ENCODE assay signal across 17 cellular contexts in the genomic region with DNA sequence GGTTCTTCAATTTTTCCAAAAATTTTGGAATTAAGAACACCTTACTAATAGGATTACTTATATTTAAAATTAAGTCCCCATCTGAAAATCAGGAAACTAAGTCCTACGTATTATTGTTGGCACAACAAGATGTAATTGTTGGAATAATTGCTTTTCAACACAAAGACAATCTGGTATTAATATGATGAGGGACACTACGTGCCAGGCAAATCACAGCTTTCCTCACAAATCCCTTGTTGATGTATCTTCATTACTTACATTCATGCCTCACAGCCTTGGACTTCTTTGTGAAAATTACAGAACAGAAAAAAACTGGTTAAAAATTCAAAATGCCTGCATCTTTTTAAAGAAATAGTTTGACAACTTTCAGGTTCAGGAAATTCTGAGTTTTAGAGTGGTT. TPM values are rescaled to one million over a fixed set of nuclear protein-coding genes. Genes with fewer than 3 reads are reported as not detected.
DNase-seq lines count a peak whose midpoint lies in the region; ATAC-seq, FAIRE-seq and TF ChIP-seq lines count a peak whose summit lies in the region.
"Had no signal": no experiment of that assay in that cellular context is flagged by ENCODE, and none has a peak within 500 bp of the region (broad histone marks: within the 10 kb centered on the region; RNA-seq: fewer than 3 reads in every experiment).

No MANE protein-coding gene starts in this region.

- no peaks in the 10 kb centered on the region for H4K20me1 ChIP-seq in HepG2 (ENCODE audit: insufficient read depth, low read length)

- H3K4me3 ChIP-seq in A549 (no peak overlapping the region), HUES48 (ENCODE audit: low read depth, low read length) (no peak overlapping the region), HepG2 (replicated peaks in 1 of 3; ENCODE audit: insufficient read depth in 1 of 3, low read depth in 2 of 3, low read length in 3 of 3) (no peak overlapping the region)
- H3K4me3 ChIP-seq: K562 had no signal

- POLR2A ChIA-PET in A549 (lab: Yijun Ruan, JAX): no interaction called here
- POLR2A ChIA-PET in HepG2 (lab: Yijun Ruan, JAX): interaction anchor here (1.0 kb wide), 1 partner anchor 10 kb away, joined by 4 read pairs; no protein-coding TSS in a partner anchor

- peak overlapping the region; percentile 94 for H3K27ac Mint-ChIP-seq in nephron progenitor cell
- H3K27ac Mint-ChIP-seq: CD4-positive, CD25-positive, alpha-beta regulatory T cell had no signal

- peaks cover 49% of the 10 kb centered on the region for H3K4me1 Mint-ChIP-seq in nephron progenitor cell

- no peaks in the 10 kb centered on the region for H3K27me3 Mint-ChIP-seq in nephron progenitor cell (ENCODE audit: low read depth, poor library complexity)
- H3K27me3 Mint-ChIP-seq: CD4-positive, CD25-positive, alpha-beta regulatory T cell had no signal

- H3K4me3 Mint-ChIP-seq in nephron progenitor cell: no peak overlapping the region
- H3K4me3 Mint-ChIP-seq: CD4-positive, CD25-positive, alpha-beta regulatory T cell had no signal

- no peaks in the 10 kb centered on the region for H3K9me3 ChIP-seq in A549
- no peaks in the 10 kb centered on the region for H3K9me3 ChIP-seq in HUES48 (ENCODE audit: control insufficient read depth, insufficient read depth, low read length)
- no peaks in the 10 kb centered on the region for H3K9me3 ChIP-seq in HepG2 (ENCODE audit: low read length)

- peaks cover 69% of the 10 kb centered on the region for H3K36me3 ChIP-seq in HUES48 (ENCODE audit: control insufficient read depth, insufficient read depth, low read length)
- peaks cover 10 to 62% of the 10 kb centered on the region in 2 experiments for H3K36me3 ChIP-seq in HepG2 (replicated peaks in 1 of 2; ENCODE audit: control insufficient read depth in 1 of 2, insufficient read depth in 2 of 2, low read length in 2 of 2)

- H3K9me3 Mint-ChIP-seq in nephron progenitor cell: no peaks in the 10 kb centered on the region
- H3K9me3 Mint-ChIP-seq: CD4-positive, CD25-positive, alpha-beta regulatory T cell had no signal

- H3K27ac ChIP-seq in A549: peak overlapping the region; percentile 49 to 53; a peak in 4 of 6 replicates
- H3K27ac ChIP-seq in HUES48 (ENCODE audit: low read depth, low read length): peak overlapping the region; percentile 7
- H3K27ac ChIP-seq in HepG2 (ENCODE audit: extremely low read length, insufficient read depth, low read length): no peak overlapping the region

- TF ChIP-seq RAD21 in A549 (conservative IDR thresholded peaks at IDR 0.05 in 1 of 2, IDR thresholded peaks at IDR 0.05 in 1 of 2) (no peak), HepG2 (CRISPR knock-in tag; IDR thresholded peaks at IDR 0.05) (no peak)

- no peaks in the 10 kb centered on the region for H3K27me3 ChIP-seq in HUES48 (ENCODE audit: control insufficient read depth, insufficient read depth, low read length)
- no peaks in the 10 kb centered on the region for H3K27me3 ChIP-seq in HepG2 (ENCODE audit: control insufficient read depth in 1 of 2, insufficient read depth in 2 of 2, low read length in 2 of 2)

- DNase-seq in A549 (ENCODE audit: low read depth in 1 of 2, low spot score in 1 of 2) (no peak), dermis blood vessel endothelial cell (peak; percentile 43), nephron progenitor cell (no peak), NCI-H1048 (lab: John Stamatoyannopoulos, UW) (no peak), HepG2 (ENCODE audit: low spot score) (no peak), MV-4-11 (lab: John Stamatoyannopoulos, UW) (no peak)
- DNase-seq in NK-92 treated with Interleukin-12 subunit alpha and Interleukin-12 subunit beta, amount 100 ng/mL, for 24 hours (lab: John Stamatoyannopoulos, UW): no peak
- DNase-seq: AML-193; CD4-positive, CD25-positive, alpha-beta regulatory T cell; DMS53; NCI-H1092; NCI-H187 treated with DMSO at 0.1 percent for 48 hours; NCI-H2171 treated with DMSO at 0.1 percent for 48 hours; SHP77 had no signal

- H3K36me3 Mint-ChIP-seq in nephron progenitor cell (ENCODE audit: low read depth): peaks cover 71% of the 10 kb centered on the region

- H3K4me2 ChIP-seq in A549 (peak overlapping the region; percentile 64), HepG2 (ENCODE audit: low read depth, low read length) (no peak overlapping the region)

- H3K79me2 ChIP-seq in HepG2 (ENCODE audit: insufficient read depth, low read length): peaks cover 13% of the 10 kb centered on the region

- H3K9ac ChIP-seq in HUES48 (ENCODE audit: low read depth, low read length): no peak overlapping the region
- H3K9ac ChIP-seq in HepG2 (ENCODE audit: insufficient read depth, low read depth, low read length): no peak overlapping the region

- CTCF ChIA-PET in A549 (lab: Yijun Ruan, JAX): interaction anchor here (1.1 to 1.2 kb wide), 2 partner anchors 202 kb away, joined by 3 read pairs; no protein-coding TSS in a partner anchor
- CTCF ChIA-PET in HepG2 (lab: Yijun Ruan, JAX; ENCODE audit: low intra/inter-chr PET ratio, low total read pairs): no interaction called here

- 76% methylated on average over 2 of the region's 2 CpGs for WGBS in A549 (ENCODE audit: missing lambda C conversion rate)
- WGBS in HepG2 (ENCODE audit: low lambda C conversion rate): 99% methylated on average over 2 of the region's 2 CpGs

- no TSS peak for BruUV-seq in HepG2 (replicated peaks; lab: Mats Ljungman, UMichigan)

- FAIRE-seq in A549 (lab: Jason Lieb, UNC) (no peak), HepG2 (lab: Jason Lieb, UNC) (no peak)
- FAIRE-seq: K562, RCC 7860 had no signal

- TF ChIP-seq POLR2A in A549 (IDR thresholded peaks at IDR 0.05; ENCODE audit: low read length): no peak
- no peak for TF ChIP-seq POLR2A in HepG2 (IDR thresholded peaks at IDR 0.05; ENCODE audit: insufficient read depth in 1 of 2, low read depth in 2 of 2, low read length in 2 of 2)

- in situ Hi-C loops in HepG2 (cut with HindIII; ENCODE audit: extremely low pct_ligation_motif_present, low pct_unique_long_range_greater_than_20kb): no loop called here

- ATAC-seq in A549: no peak
- no peak for ATAC-seq in HepG2
- ATAC-seq: K562 had no signal

- TF ChIP-seq CTCF in A549 (IDR thresholded peaks at IDR 0.05) (no peak), nephron progenitor cell (IDR thresholded peaks at IDR 0.05) (no peak), HepG2 (CRISPR knock-in tag; IDR thresholded peaks at IDR 0.05) (no peak)

- no peak overlapping the region for H2AFZ ChIP-seq in HepG2 (ENCODE audit: low read length)

- H3K4me1 ChIP-seq in A549 (peaks cover 94% of the 10 kb centered on the region), HUES48 (ENCODE audit: control insufficient read depth, insufficient read depth, low read length) (peaks cover 49% of the 10 kb centered on the region), HepG2 (ENCODE audit: insufficient read depth, low read length) (peaks cover 49% of the 10 kb centered on the region)

- TF ChIP-seq EP300 in A549 (IDR thresholded peaks at IDR 0.05) (no peak), HepG2 (IDR thresholded peaks at IDR 0.05; ENCODE audit: low read depth in 2 of 2, low read length in 2 of 2) (no peak), HepG2 (CRISPR knock-in tag; IDR thresholded peaks at IDR 0.05; ENCODE audit: borderline replicate concordance) (no peak)

- intact Hi-C loops in HepG2 (cut with micrococcal nuclease; ENCODE audit: unreplicated experiment): no loop called here

TF ChIP-seq in A549, 52 proteins besides CTCF, POLR2A, EP300 and RAD21 (continues in another document):
- no peak for TF ChIP-seq GATA3 (IDR thresholded peaks at IDR 0.05; ENCODE audit: borderline replicate concordance)
- no peak for TF ChIP-seq EHMT2 (IDR thresholded peaks at IDR 0.05; ENCODE audit: low read depth)
- TF ChIP-seq MYC (IDR thresholded peaks at IDR 0.05; ENCODE audit: borderline replicate concordance, low read length): no peak
- no peak for TF ChIP-seq FOXS1 (CRISPR knock-in tag; IDR thresholded peaks at IDR 0.05)

RNA-seq across cellular contexts. Expression of a gene that starts 23.2 kb away (rescaled TPM):
- 33.1 and 35.9 TPM in 2 replicates for polyA plus RNA-seq in A549 (2011; rRNA removed)
- 20.9 and 23.7 TPM in 2 replicates for polyA plus RNA-seq in A549 (2012; cell fraction: cytosol; rRNA removed)
- polyA plus RNA-seq in A549 (2012; cell fraction: nucleus; rRNA removed): 12.1 and 13.2 TPM in 2 replicates
- polyA plus RNA-seq in A549 (2017; fragmentation: RNase III; extraction: RNeasy Plus Mini Kit Qiagen cat#74134 plus additional on column Dnase treatment): 31.4 to 32.0 TPM (median 31.6 TPM) in 3 replicates
- polyA minus RNA-seq in A549 (2011; rRNA and poly(A)+ RNA removed): 6.8 and 7.7 TPM in 2 replicates
- total RNA-seq in dermis blood vessel endothelial cell: 4.1 and 4.3 TPM in 2 replicates
- total RNA-seq in HepG2 (2016; rRNA removed; fragmentation: Illumina TruSeq; extraction: Trizol): 34.3 and 37.9 TPM in 2 replicates
- 10.7 and 11.6 TPM in 2 replicates for total RNA-seq in HepG2 (2016; cell fraction: cytosol; rRNA removed; fragmentation: Illumina TruSeq; extraction: Trizol; ENCODE audit: low read depth)
- 35.1 and 40.9 TPM in 2 replicates for total RNA-seq in HepG2 (2016; cell fraction: insoluble cytoplasmic fraction; rRNA removed; fragmentation: Illumina TruSeq; extraction: Trizol)
- total RNA-seq in HepG2 (2016; cell fraction: membrane; rRNA removed; fragmentation: Illumina TruSeq; extraction: Trizol): 18.2 and 19.0 TPM in 2 replicates
- total RNA-seq in HepG2 (2016; cell fraction: nucleus; rRNA removed; fragmentation: Illumina TruSeq; extraction: Trizol): 16.1 and 19.6 TPM in 2 replicates
- 3.2 and 7.6 TPM in 2 replicates for polyA plus RNA-seq in HepG2 (2011; rRNA removed)
- polyA plus RNA-seq in HepG2 (2011; cell fraction: cytosol; rRNA removed): 3.7 and 5.9 TPM in 2 replicates
- polyA plus RNA-seq in HepG2 (2011; cell fraction: nucleus; rRNA removed): 2.3 and 2.6 TPM in 2 replicates
- 7.7 and 20.2 TPM in 2 replicates for polyA plus RNA-seq in HepG2 (2012)
- polyA plus RNA-seq in HepG2 (2016; cell fraction: cytosol; fragmentation: Illumina TruSeq; extraction: Trizol; ENCODE audit: low read depth): 7.5 and 10.1 TPM in 2 replicates
- polyA plus RNA-seq in HepG2 (2016; cell fraction: insoluble cytoplasmic fraction; fragmentation: Illumina TruSeq; extraction: Trizol; ENCODE audit: low read depth): 54.7 and 54.9 TPM in 2 replicates
- 14.2 and 15.6 TPM in 2 replicates for polyA plus RNA-seq in HepG2 (2016; cell fraction: membrane; fragmentation: Illumina TruSeq; extraction: Trizol; ENCODE audit: low read depth)
- polyA plus RNA-seq in HepG2 (2016; cell fraction: nucleus; fragmentation: Illumina TruSeq; extraction: Trizol; ENCODE audit: insufficient read depth, low read depth): 22.5 and 25.2 TPM in 2 replicates
- polyA minus RNA-seq in HepG2 (2011; rRNA and poly(A)+ RNA removed; ENCODE audit: low replicate concordance): 6.1 and 10.4 TPM in 2 replicates
- polyA minus RNA-seq in HepG2 (2011; cell fraction: cytosol; rRNA and poly(A)+ RNA removed): 3.0 and 3.5 TPM in 2 replicates
- 15.7 and 17.0 TPM in 2 replicates for polyA minus RNA-seq in HepG2 (2011; cell fraction: nucleus; rRNA and poly(A)+ RNA removed)
